25 cellular contexts compared by ENCODE assay signal in the genomic region with DNA sequence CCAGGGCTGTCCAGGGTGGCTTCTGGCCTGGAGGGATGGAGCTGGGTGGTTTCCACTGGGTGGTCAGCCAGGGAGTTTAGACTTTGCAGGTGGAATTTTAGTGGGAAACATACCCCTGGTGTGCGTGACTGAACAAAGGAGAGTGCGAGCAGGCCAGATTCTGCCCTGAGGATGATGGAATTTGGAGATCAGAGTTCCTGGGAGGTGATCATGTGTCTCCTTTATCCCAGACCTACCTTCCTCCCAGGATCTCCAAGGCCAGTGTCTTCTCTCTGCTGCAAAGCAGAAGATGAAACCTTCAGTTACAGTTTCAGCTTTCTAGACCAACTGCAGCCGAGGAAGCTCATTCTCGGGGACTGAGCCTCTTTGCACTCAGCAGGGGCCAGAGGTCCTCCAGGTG. TPM values are rescaled to one million over a fixed set of nuclear protein-coding genes. Genes with fewer than 3 reads are reported as not detected.
DNase-seq lines count a peak whose midpoint lies in the region; ATAC-seq, FAIRE-seq and TF ChIP-seq lines count a peak whose summit lies in the region.
"Had no signal": no experiment of that assay in that cellular context is flagged by ENCODE, and none has a peak within 500 bp of the region (broad histone marks: within the 10 kb centered on the region; RNA-seq: fewer than 3 reads in every experiment).

No MANE protein-coding gene starts in this region.

- H3K9me3 ChIP-seq in AG04450 (ENCODE audit: control insufficient read depth, insufficient read depth, low read length) (no peaks in the 10 kb centered on the region), endodermal cell (ENCODE audit: control insufficient read depth, low read length) (no peaks in the 10 kb centered on the region), neural cell (ENCODE audit: low read length) (no peaks in the 10 kb centered on the region), sigmoid colon (no peaks in the 10 kb centered on the region), small intestine (ENCODE audit: control insufficient read depth, low read depth) (no peaks in the 10 kb centered on the region)
- H3K9me3 ChIP-seq: BLaER1, Caco-2 had no signal

- H3K36me3 Mint-ChIP-seq in endodermal cell (ENCODE audit: low read depth) (no peaks in the 10 kb centered on the region), osteocyte (ENCODE audit: unreplicated experiment) (no peaks in the 10 kb centered on the region)
- H3K36me3 Mint-ChIP-seq: CD4-positive, CD25-positive, alpha-beta regulatory T cell; CD8-positive, alpha-beta T cell had no signal

- CTCF ChIA-PET in AG04450 (lab: Charles Lee) = no interaction called here

- TF ChIP-seq EP300 in neural cell (conservative IDR thresholded peaks at IDR 0.05; ENCODE audit: poor library complexity, severe bottlenecking) (no peak), sigmoid colon (IDR thresholded peaks at IDR 0.05) (no peak)

- FAIRE-seq in small intestine (lab: Jason Lieb, UNC) = no peak
- FAIRE-seq: A204.1, D721Med, GM12878 had no signal

- intact Hi-C loops in sigmoid colon (cut with DNase I) = no loop called here

- H3K4me2 ChIP-seq in neural cell (ENCODE audit: low read length) = no peak overlapping the region
- H3K4me2 ChIP-seq: BLaER1 had no signal

- DNase-seq in AG04450 (ENCODE audit: low read depth, low spot score) (no peak), endodermal cell (peak; percentile 61), osteocyte (ENCODE audit: extremely low spot score, unreplicated experiment) (peak; percentile 44), sigmoid colon (no peak), small intestine (no peak)
- DNase-seq: Caco-2; CD4-positive, CD25-positive, alpha-beta regulatory T cell; CD8-positive, alpha-beta T cell; DMS 273 treated with DMSO at 0.1 percent for 48 hours; DMS79; EL; GDM1; GM23248; H9 had no signal

- no peak for TF ChIP-seq CTCF in AG04450 (IDR thresholded peaks at IDR 0.05; ENCODE audit: low read depth, low read length)
- no peak for TF ChIP-seq CTCF in endodermal cell (conservative IDR thresholded peaks at IDR 0.05)
- TF ChIP-seq CTCF in neural cell (IDR thresholded peaks at IDR 0.05; ENCODE audit: poor library complexity, severe bottlenecking) = no peak
- TF ChIP-seq CTCF in osteocyte (IDR thresholded peaks at IDR 0.05) = no peak
- no peak for TF ChIP-seq CTCF in sigmoid colon (IDR thresholded peaks at IDR 0.05)

- no peak overlapping the region for H2AFZ ChIP-seq in neural cell (ENCODE audit: low read depth, low read length)
- H2AFZ ChIP-seq: GM23248 had no signal

- H3K4me1 ChIP-seq in endodermal cell (ENCODE audit: control insufficient read depth, insufficient read depth, low read length) (peaks cover 2% of the 10 kb centered on the region), sigmoid colon (no peaks in the 10 kb centered on the region), small intestine (ENCODE audit: control insufficient read depth in 2 of 2, insufficient read depth in 1 of 2, low read depth in 1 of 2, low read length in 1 of 2) (no peaks in the 10 kb centered on the region)
- H3K4me1 ChIP-seq: BLaER1, Caco-2 had no signal

- H3K4me1 Mint-ChIP-seq in endodermal cell = peaks cover 22% of the 10 kb centered on the region
- no peaks in the 10 kb centered on the region for H3K4me1 Mint-ChIP-seq in osteocyte (ENCODE audit: unreplicated experiment)
- H3K4me1 Mint-ChIP-seq: B cell; CD4-positive, CD25-positive, alpha-beta regulatory T cell had no signal

- no peaks in the 10 kb centered on the region for H3K36me3 ChIP-seq in endodermal cell (ENCODE audit: control insufficient read depth, insufficient read depth, low read length)
- no peaks in the 10 kb centered on the region for H3K36me3 ChIP-seq in neural cell (ENCODE audit: insufficient read depth, low read length)
- no peaks in the 10 kb centered on the region for H3K36me3 ChIP-seq in sigmoid colon
- no peaks in the 10 kb centered on the region for H3K36me3 ChIP-seq in small intestine (ENCODE audit: control insufficient read depth in 2 of 2, insufficient read depth in 2 of 2, low read length in 2 of 2)
- H3K36me3 ChIP-seq: BLaER1 had no signal

- no peak overlapping the region for H3K4me3 ChIP-seq in AG04450 (ENCODE audit: low read depth, low read length)
- no peak overlapping the region for H3K4me3 ChIP-seq in endodermal cell (ENCODE audit: low read length)
- peak overlapping the region; percentile 20 for H3K4me3 ChIP-seq in neural cell (ENCODE audit: low read length)
- no peak overlapping the region for H3K4me3 ChIP-seq in sigmoid colon
- no peak overlapping the region for H3K4me3 ChIP-seq in small intestine (ENCODE audit: low read depth in 1 of 2, low read length in 2 of 2)
- H3K4me3 ChIP-seq: BLaER1, GM12878, GM23248 had no signal

- no peaks in the 10 kb centered on the region for H3F3A ChIP-seq in neural cell (ENCODE audit: insufficient read depth, low read length, poor library complexity, severe bottlenecking)

- H3K27me3 Mint-ChIP-seq in endodermal cell (ENCODE audit: insufficient read depth) = peaks cover 59% of the 10 kb centered on the region
- H3K27me3 Mint-ChIP-seq in osteocyte (ENCODE audit: unreplicated experiment) = peaks cover 3% of the 10 kb centered on the region

- WGBS in endodermal cell (ENCODE audit: insufficient coverage in 1 of 2, insufficient read length in 1 of 2), 2 experiments = 65 to 71% methylated on average over 4 of the region's 4 CpGs
- WGBS in sigmoid colon, 2 donors = 65% methylated on average over 4 of the region's 4 CpGs
- 62 to 66% (median 66%) methylated on average over 4 of the region's 4 CpGs for WGBS in small intestine, 3 donors

- H3K9me2 ChIP-seq in neural cell (ENCODE audit: insufficient read depth, low read length) = no peaks in the 10 kb centered on the region

- POLR2A ChIA-PET in AG04450 (lab: Yijun Ruan, JAX) = no interaction called here

- H3K4me3 Mint-ChIP-seq in endodermal cell = no peak overlapping the region
- H3K4me3 Mint-ChIP-seq in osteocyte (ENCODE audit: unreplicated experiment) = no peak overlapping the region
- H3K4me3 Mint-ChIP-seq: B cell; CD4-positive, CD25-positive, alpha-beta regulatory T cell; CD8-positive, alpha-beta T cell; H9 had no signal

- H3K27ac ChIP-seq in AG04450 (ENCODE audit: low read depth, low read length) (peak overlapping the region; percentile 11), endodermal cell (ENCODE audit: low read depth, low read length) (no peak overlapping the region), neural cell (ENCODE audit: low read length) (peak overlapping the region; percentile 19), sigmoid colon (no peak overlapping the region), small intestine (ENCODE audit: low read depth in 1 of 2, low read length in 1 of 2) (no peak overlapping the region)
- H3K27ac ChIP-seq: 22Rv1, BLaER1, C4-2B, GM23248 had no signal

- H3K27ac Mint-ChIP-seq in endodermal cell (no peak overlapping the region), osteocyte (ENCODE audit: unreplicated experiment) (no peak overlapping the region)
- H3K27ac Mint-ChIP-seq: B cell; CD8-positive, alpha-beta T cell; H9 had no signal

- no peak for TF ChIP-seq RAD21 in neural cell (conservative IDR thresholded peaks at IDR 0.05)

- H4K20me1 ChIP-seq in neural cell (ENCODE audit: insufficient read depth) = no peaks in the 10 kb centered on the region
- H4K20me1 ChIP-seq: BLaER1 had no signal

- ATAC-seq in GM21515 (IDR thresholded peaks at IDR 0.05; ENCODE audit: unreplicated experiment) (no peak), GM18909 (IDR thresholded peaks at IDR 0.05; ENCODE audit: poor library complexity, unreplicated experiment) (no peak)
- ATAC-seq: CD8-positive, alpha-beta T cell; GM12878 had no signal

- no peaks in the 10 kb centered on the region for H3K9me3 Mint-ChIP-seq in endodermal cell
- H3K9me3 Mint-ChIP-seq in osteocyte (ENCODE audit: unreplicated experiment) = no peaks in the 10 kb centered on the region
- H3K9me3 Mint-ChIP-seq: CD8-positive, alpha-beta T cell; H9 had no signal

- H3K27me3 ChIP-seq in AG04450 (ENCODE audit: control insufficient read depth, insufficient read depth, low read length) (no peaks in the 10 kb centered on the region), endodermal cell (ENCODE audit: control insufficient read depth, insufficient read depth, low read length, poor library complexity, severe bottlenecking) (peaks cover 67% of the 10 kb centered on the region), neural cell (ENCODE audit: insufficient read depth, low read depth, low read length) (no peaks in the 10 kb centered on the region), sigmoid colon (no peaks in the 10 kb centered on the region), small intestine (ENCODE audit: control insufficient read depth in 2 of 2, insufficient read depth in 2 of 2, low read length in 2 of 2) (peaks cover 0 to 1% of the 10 kb centered on the region in 2 donors)
- H3K27me3 ChIP-seq: BLaER1 had no signal

- no peak overlapping the region for H3K9ac ChIP-seq in endodermal cell (ENCODE audit: extremely low read depth, low read length, poor library complexity, severe bottlenecking)
- H3K9ac ChIP-seq in neural cell (ENCODE audit: low read length) = no peak overlapping the region
- H3K9ac ChIP-seq: BLaER1, GM23248 had no signal

- no peaks in the 10 kb centered on the region for H3K79me2 ChIP-seq in neural cell (replicated peaks; ENCODE audit: insufficient read depth, low read length)

- TF ChIP-seq POLR2A in sigmoid colon (IDR thresholded peaks at IDR 0.05) = no peak

RNA-seq across cellular contexts. Expression of a gene that starts 33.2 kb away (rescaled TPM):
- polyA plus RNA-seq in AG04450 (2011; rRNA removed) (not detected in 2 replicates), neural cell (2.9 and 6.7 TPM in 2 replicates), sigmoid colon (under 1 TPM in 1 of 3 donors, not detected in 2; 0.17 TPM), small intestine (under 1 TPM in 1 of 3 donors, not detected in 2; 0.97 TPM)
- polyA minus RNA-seq in AG04450 (2011; rRNA and poly(A)+ RNA removed) = not detected in 2 replicates
- total RNA-seq in endodermal cell (not detected), osteocyte (not detected in 2 replicates), sigmoid colon (under 1 TPM in 3 of 4 donors, not detected in 1; 0.14 to 0.71 (median 0.28) TPM)
- 0.21 TPM for polyA plus RNA-seq in endodermal cell (2013, experiment 1 of 2)
- 0.83 TPM for polyA plus RNA-seq in endodermal cell (2013, experiment 2 of 2)
- polyA minus RNA-seq in neural cell = 4.4 and 8.6 TPM in 2 replicates
- total RNA-seq: B cell; Caco-2; CD4-positive, CD25-positive, alpha-beta regulatory T cell; CD8-positive, alpha-beta T cell; GM12878; GM23248; H4; H9 had no signal
- polyA plus RNA-seq: CD4-positive, CD25-positive, alpha-beta regulatory T cell; GM12878; GM23248 had no signal

Comparison
In these comparisons a context has a peak if more than half of its experiments do, and no peak if none do; other contexts are left out.
1. DNase-seq: peak in endodermal cell (single experiment) and osteocyte (single experiment); none in AG04450 (single experiment), sigmoid colon (single experiment) and small intestine (single experiment).
2. H3K27ac ChIP-seq: peak in AG04450 (single experiment) and neural cell (single experiment); none in endodermal cell (single experiment), sigmoid colon (0 of 4) and small intestine (0 of 2).